Comparison of ENCODE assay signal across 30 cellular contexts in genomic region chr10:84163992-84164391, GRCh38. TPM values are rescaled to one million over a fixed set of nuclear protein-coding genes. Genes with fewer than 3 reads are reported as not detected.
"Had no signal": no experiment of that assay in that cellular context is flagged by ENCODE, and none has a peak within 500 bp of the region (broad histone marks: within the 10 kb centered on the region; RNA-seq: fewer than 3 reads in every experiment).

No MANE protein-coding gene starts in this region.

- H3K4me3 ChIP-seq: breast epithelium, heart left ventricle, left lung, lower lobe of right lung, right lobe of liver, upper lobe of left lung had no signal

- H3K4me1 ChIP-seq: breast epithelium, heart left ventricle, lower lobe of right lung, right lobe of liver had no signal

- H3K27ac Mint-ChIP-seq: activated CD4-positive, alpha-beta T cell treated with anti-CD3 and anti-CD28 coated beads for 36 hours; activated naive CD4-positive, alpha-beta T cell treated with anti-CD3 and anti-CD28 coated beads, Interleukin-2, amount 50 U/mL, for 72 hours; activated T-cell treated with anti-CD3 and anti-CD28 coated beads, Interleukin-2, amount 50 U/mL, for 72 hours; nephron; progenitor cell of endocrine pancreas; stimulated activated naive CD8-positive, alpha-beta T cell treated with anti-CD3 and anti-CD28 coated beads, Interleukin-15, amount 100 ng/mL, for 72 hours; T-helper 2 cell treated with Interferon-gamma antibody and Interleukin-4, amounts not matched to agents 5 μg/mL and 100 μg/mL, for 36 hours had no signal

- ATAC-seq: activated CD4-positive, alpha-beta T cell treated with anti-CD3 and anti-CD28 coated beads for 36 hours; activated naive CD4-positive, alpha-beta T cell treated with anti-CD3 and anti-CD28 coated beads, Interleukin-2, amount 50 U/mL, for 72 hours; effector memory CD8-positive, alpha-beta T cell; foreskin keratinocyte; heart left ventricle; left lung; lower lobe of right lung; right lobe of liver; stimulated activated naive CD8-positive, alpha-beta T cell treated with anti-CD3 and anti-CD28 coated beads, Interleukin-15, amount 100 ng/mL, for 72 hours had no signal

- FAIRE-seq: colon had no signal

- H3K27me3 ChIP-seq: foreskin keratinocyte, right lobe of liver, upper lobe of left lung had no signal

- H3K27me3 Mint-ChIP-seq: activated CD4-positive, alpha-beta T cell treated with anti-CD3 and anti-CD28 coated beads for 36 hours; central memory CD8-positive, alpha-beta T cell had no signal

- H3K4me3 Mint-ChIP-seq: activated CD4-positive, alpha-beta T cell treated with anti-CD3 and anti-CD28 coated beads for 36 hours; activated T-cell treated with anti-CD3 and anti-CD28 coated beads, Interleukin-2, amount 50 U/mL, for 72 hours; central memory CD8-positive, alpha-beta T cell; effector memory CD8-positive, alpha-beta T cell; nephron; stimulated activated naive CD8-positive, alpha-beta T cell treated with anti-CD3 and anti-CD28 coated beads, Interleukin-15, amount 100 ng/mL, for 72 hours; T-helper 2 cell treated with Interferon-gamma antibody and Interleukin-4, amounts not matched to agents 5 μg/mL and 100 μg/mL, for 36 hours had no signal

- H3K36me3 ChIP-seq: breast epithelium, heart left ventricle, left lung, lower lobe of right lung, neutrophil, right lobe of liver, upper lobe of left lung had no signal

- H3K9me3 Mint-ChIP-seq: activated naive CD4-positive, alpha-beta T cell treated with anti-CD3 and anti-CD28 coated beads, Interleukin-2, amount 50 U/mL, for 72 hours; activated T-cell treated with anti-CD3 and anti-CD28 coated beads, Interleukin-2, amount 50 U/mL, for 72 hours; central memory CD8-positive, alpha-beta T cell; effector memory CD8-positive, alpha-beta T cell; stimulated activated naive CD8-positive, alpha-beta T cell treated with anti-CD3 and anti-CD28 coated beads, Interleukin-15, amount 100 ng/mL, for 72 hours; T-helper 2 cell treated with Interferon-gamma antibody and Interleukin-4, amounts not matched to agents 5 μg/mL and 100 μg/mL, for 36 hours had no signal

- H3K9me3 ChIP-seq: breast epithelium, heart left ventricle, lower lobe of right lung, neutrophil, right lobe of liver had no signal

- DNase-seq: activated CD4-positive, alpha-beta T cell treated with anti-CD3 and anti-CD28 coated beads for 36 hours; activated CD4-positive, CD25-positive, alpha-beta regulatory T cell; activated naive CD4-positive, alpha-beta T cell; activated T-cell treated with anti-CD3 and anti-CD28 coated beads for 4 hours; activated T-cell treated with anti-CD3 and anti-CD28 coated beads, Interleukin-2, amount 50 U/mL, for 72 hours; effector memory CD8-positive, alpha-beta T cell; foreskin keratinocyte; heart left ventricle; kidney glomerular epithelial cell; left lung; lower lobe of right lung; mesenchymal stem cell; right lobe of liver; stimulated activated CD4-positive, alpha-beta T cell treated with anti-CD3 and anti-CD28 coated beads, Interleukin-12 subunit alpha, Interleukin-12 subunit beta, amount 100 ng/mL, for 4 hours; stimulated activated CD4-positive, alpha-beta T cell treated with anti-CD3 and anti-CD28 coated beads, Interleukin-4, amount 100 ng/mL, for 1 hour; stimulated activated naive CD8-positive, alpha-beta T cell treated with anti-CD3 and anti-CD28 coated beads, Interleukin-15, amount 100 ng/mL, for 72 hours; substantia nigra; T-helper 1 cell; upper lobe of left lung had no signal

- H3K36me3 Mint-ChIP-seq: activated naive CD4-positive, alpha-beta T cell treated with anti-CD3 and anti-CD28 coated beads, Interleukin-2, amount 50 U/mL, for 72 hours had no signal

- H3K27ac ChIP-seq: foreskin keratinocyte, heart left ventricle, left lung, lower lobe of right lung, neutrophil, right lobe of liver, upper lobe of left lung had no signal

RNA-seq across cellular contexts. Expression of gene GPR15LG, which starts 9.6 kb away (rescaled TPM):
- total RNA-seq: activated CD4-positive, alpha-beta T cell treated with anti-CD3 and anti-CD28 coated beads for 36 hours; activated naive CD4-positive, alpha-beta T cell treated with anti-CD3 and anti-CD28 coated beads, Interleukin-2, amount 50 U/mL, for 72 hours; activated T-cell treated with anti-CD3 and anti-CD28 coated beads, Interleukin-2, amount 50 U/mL, for 72 hours; heart left ventricle; left lung; lower lobe of right lung; myocyte; osteocyte; progenitor cell of endocrine pancreas; right lobe of liver; skeletal muscle tissue had no signal
- polyA plus RNA-seq: foreskin keratinocyte had no signal
